12 cellular contexts compared by ENCODE assay signal in genomic region chr2:37786854-37787253, GRCh38.
A peak's percentile ranks its signal among the peaks of the same experiment; 100 is the strongest.
DNase-seq lines count a peak whose midpoint lies in the region; TF ChIP-seq lines count a peak whose summit lies in the region.
"Had no signal": no experiment of that assay in that cellular context is flagged by ENCODE, and none has a peak within 500 bp of the region (broad histone marks: within the 10 kb centered on the region; RNA-seq: fewer than 3 reads in every experiment).

No MANE protein-coding gene starts in this region.

- no peak overlapping the region for H2BK12ac ChIP-seq in trophoblast cell (ENCODE audit: low read length)

- CTCF ChIA-PET in HEK293T (lab: Yijun Ruan, JAX), result no interaction called here
- CTCF ChIA-PET in activated naive CD4-positive, alpha-beta T cell treated with anti-CD3 and anti-CD28 coated beads for 36 hours (lab: Charles Lee), result no interaction called here

- no peak overlapping the region for H3K9ac ChIP-seq in trophoblast cell (ENCODE audit: low read length)

- no peaks in the 10 kb centered on the region for H3K27me3 ChIP-seq in trophoblast cell (ENCODE audit: insufficient read depth, low read length)
- H3K27me3 ChIP-seq: sigmoid colon had no signal

- peaks cover 0 to 2% of the 10 kb centered on the region in 2 experiments for H3K4me1 ChIP-seq in trophoblast cell (ENCODE audit: control insufficient read depth in 1 of 2, insufficient read depth in 2 of 2, low read length in 2 of 2)

- H3K36me3 ChIP-seq in trophoblast cell (ENCODE audit: control insufficient read depth in 1 of 2, insufficient read depth in 2 of 2, low read length in 2 of 2), result no peaks in the 10 kb centered on the region
- H3K36me3 ChIP-seq: sigmoid colon had no signal

- no peak overlapping the region for H3K14ac ChIP-seq in trophoblast cell (ENCODE audit: low read length)

- H3K27me3 Mint-ChIP-seq in chondrocyte (ENCODE audit: low read depth), result no peaks in the 10 kb centered on the region
- H3K27me3 Mint-ChIP-seq in activated naive CD4-positive, alpha-beta T cell treated with anti-CD3 and anti-CD28 coated beads for 36 hours (ENCODE audit: low read depth), result no peaks in the 10 kb centered on the region

- no peak overlapping the region for H4K91ac ChIP-seq in trophoblast cell (ENCODE audit: low read depth, low read length)

- no peak overlapping the region for H3K27ac ChIP-seq in trophoblast cell (ENCODE audit: low read depth, low read length)
- H3K27ac ChIP-seq: sigmoid colon had no signal

- no peaks in the 10 kb centered on the region for H3K9me3 ChIP-seq in trophoblast cell (ENCODE audit: insufficient read depth, low read depth, low read length)

- no peak overlapping the region for H2AK5ac ChIP-seq in trophoblast cell (ENCODE audit: low read length)

- peak; percentile 24 for DNase-seq in HEK293T (ENCODE audit: extremely low spot score)
- DNase-seq in NCI-H2171 (lab: John Stamatoyannopoulos, UW), result peak; percentile 90
- DNase-seq in chondrocyte (ENCODE audit: low spot score), result no peak
- peak; percentile 62 for DNase-seq in renal cortical epithelial cell (ENCODE audit: low read depth)
- DNase-seq in trophoblast cell, result no peak
- no peak for DNase-seq in GM10266 (ENCODE audit: extremely low spot score)
- no peak for DNase-seq in SKM-1 treated with dmso at 0.1 percent for 144 hours (lab: John Stamatoyannopoulos, UW; ENCODE audit: unreplicated experiment)
- no peak for DNase-seq in activated naive CD4-positive, alpha-beta T cell treated with anti-CD3 and anti-CD28 coated beads for 36 hours
- DNase-seq: aorta; CD4-positive, alpha-beta memory T cell; Kasumi-1; sigmoid colon had no signal

- no peak overlapping the region for H3K4me3 ChIP-seq in trophoblast cell (ENCODE audit: low read depth, low read length)
- H3K4me3 ChIP-seq: sigmoid colon had no signal

- H3K79me1 ChIP-seq in trophoblast cell (ENCODE audit: low read length), result no peaks in the 10 kb centered on the region

- H3K18ac ChIP-seq in trophoblast cell (ENCODE audit: low read length), result no peak overlapping the region

- no peak overlapping the region for H2AFZ ChIP-seq in trophoblast cell (ENCODE audit: insufficient read depth, low read length, poor library complexity)

- peaks cover 33% of the 10 kb centered on the region for H3K9me3 Mint-ChIP-seq in chondrocyte (ENCODE audit: low read depth)
- peaks cover 13% of the 10 kb centered on the region for H3K9me3 Mint-ChIP-seq in activated naive CD4-positive, alpha-beta T cell treated with anti-CD3 and anti-CD28 coated beads for 36 hours

- no peak overlapping the region for H3K4ac ChIP-seq in trophoblast cell (ENCODE audit: low read depth, low read length)

- peak overlapping the region; percentile 1 for H3K27ac Mint-ChIP-seq in chondrocyte (ENCODE audit: unreplicated experiment)
- no peak overlapping the region for H3K27ac Mint-ChIP-seq in activated naive CD4-positive, alpha-beta T cell treated with anti-CD3 and anti-CD28 coated beads for 36 hours
- H3K27ac Mint-ChIP-seq: CD4-positive, alpha-beta memory T cell had no signal

- no peak overlapping the region for H4K8ac ChIP-seq in trophoblast cell (ENCODE audit: low read depth, low read length)

- H4K12ac ChIP-seq in trophoblast cell (ENCODE audit: low read depth, low read length), result no peak overlapping the region

- H2BK5ac ChIP-seq in trophoblast cell (ENCODE audit: low read depth, low read length, poor library complexity), result no peak overlapping the region

- POLR2A ChIA-PET in HEK293T (lab: Yijun Ruan, JAX), result no interaction called here

- no peak overlapping the region for H2BK120ac ChIP-seq in trophoblast cell (ENCODE audit: insufficient read depth, low read length, poor library complexity)

- H3K4me1 Mint-ChIP-seq in chondrocyte (ENCODE audit: low read depth), result peaks cover 64% of the 10 kb centered on the region
- no peaks in the 10 kb centered on the region for H3K4me1 Mint-ChIP-seq in activated naive CD4-positive, alpha-beta T cell treated with anti-CD3 and anti-CD28 coated beads for 36 hours (ENCODE audit: low read depth)

- no CpG with 5 or more reads among the region's 5 CpGs for WGBS in trophoblast cell (ENCODE audit: extremely low coverage, insufficient coverage, insufficient read length)

- TF ChIP-seq CTCF in chondrocyte (IDR thresholded peaks at IDR 0.05) (no peak), GM10266 (IDR thresholded peaks at IDR 0.05; ENCODE audit: control insufficient read depth, insufficient read depth, low read depth, missing control alignments) (no peak)

- intact Hi-C loops in activated naive CD4-positive, alpha-beta T cell treated with anti-CD3 and anti-CD28 coated beads for 36 hours (cut with micrococcal nuclease), result no loop called here

- H3K23ac ChIP-seq in trophoblast cell (ENCODE audit: low read length), result no peak overlapping the region

- H3K36me3 Mint-ChIP-seq in chondrocyte (ENCODE audit: low read depth), result peaks cover 16% of the 10 kb centered on the region
- peaks cover 4% of the 10 kb centered on the region for H3K36me3 Mint-ChIP-seq in activated naive CD4-positive, alpha-beta T cell treated with anti-CD3 and anti-CD28 coated beads for 36 hours (ENCODE audit: low read depth)

- H3K4me2 ChIP-seq in trophoblast cell (ENCODE audit: low read length), result no peak overlapping the region

- H3K79me2 ChIP-seq in trophoblast cell (ENCODE audit: control insufficient read depth, insufficient read depth, low read length, poor library complexity), result no peaks in the 10 kb centered on the region

- no peak overlapping the region for H3K4me3 Mint-ChIP-seq in chondrocyte (ENCODE audit: unreplicated experiment)
- no peak overlapping the region for H3K4me3 Mint-ChIP-seq in activated naive CD4-positive, alpha-beta T cell treated with anti-CD3 and anti-CD28 coated beads for 36 hours
- H3K4me3 Mint-ChIP-seq: CD4-positive, alpha-beta memory T cell had no signal

TF ChIP-seq in HEK293T, 16 proteins besides CTCF, POLR2A, EP300 and RAD21:
- no peak for TF ChIP-seq ELF4 (IDR thresholded peaks at IDR 0.05)
- no peak for TF ChIP-seq TARDBP (IDR thresholded peaks at IDR 0.05)
- TF ChIP-seq ARNT (IDR thresholded peaks at IDR 0.05), result no peak
- no peak for TF ChIP-seq CTBP1 (IDR thresholded peaks at IDR 0.05; ENCODE audit: borderline replicate concordance)
- TF ChIP-seq PKNOX1 (IDR thresholded peaks at IDR 0.05), result no peak
- TF ChIP-seq NFRKB (IDR thresholded peaks at IDR 0.05), result no peak
- no peak for TF ChIP-seq L3MBTL2 (conservative IDR thresholded peaks at IDR 0.05)
- TF ChIP-seq SUZ12 (IDR thresholded peaks at IDR 0.05), result no peak
- no peak for TF ChIP-seq FOXA1 (IDR thresholded peaks at IDR 0.05)
- TF ChIP-seq ZNF384 (IDR thresholded peaks at IDR 0.05), result no peak
- no peak for TF ChIP-seq SP1 (IDR thresholded peaks at IDR 0.05)
- no peak for TF ChIP-seq BHLHE40 (IDR thresholded peaks at IDR 0.05; ENCODE audit: borderline replicate concordance)
- no peak for TF ChIP-seq HDGF (IDR thresholded peaks at IDR 0.05; ENCODE audit: borderline replicate concordance)
- no peak for TF ChIP-seq FOXK2 (IDR thresholded peaks at IDR 0.05)
TF ChIP-seq in HEK293T: peak in this region for 0.

Comparison
In these comparisons a context has a peak if more than half of its experiments do, and no peak if none do; other contexts are left out.
1. DNase-seq: peak in HEK293T (single experiment), NCI-H2171 (single experiment) and renal cortical epithelial cell (single experiment); none in chondrocyte (single experiment), trophoblast cell (0 of 2), GM10266 (single experiment), SKM-1 treated with dmso at 0.1 percent for 144 hours (single experiment) and activated naive CD4-positive, alpha-beta T cell treated with anti-CD3 and anti-CD28 coated beads for 36 hours (single experiment).